Comparison of ENCODE assay signal across 27 cellular contexts in genomic region chr10:12592967-12593366, GRCh38.
DNase-seq lines count a peak whose midpoint lies in the region; ATAC-seq and TF ChIP-seq lines count a peak whose summit lies in the region.
"Had no signal": no experiment of that assay in that cellular context is flagged by ENCODE, and none has a peak within 500 bp of the region (broad histone marks: within the 10 kb centered on the region; RNA-seq: fewer than 3 reads in every experiment).

No MANE protein-coding gene starts in this region.

- H3K9me3 Mint-ChIP-seq in T-helper 2 cell treated with Interferon-gamma antibody and Interleukin-4, amounts not matched to agents 5 μg/mL and 100 μg/mL, for 36 hours, result peaks cover 12% of the 10 kb centered on the region
- peaks cover 6% of the 10 kb centered on the region for H3K9me3 Mint-ChIP-seq in activated CD4-positive, alpha-beta memory T cell treated with anti-CD3 and anti-CD28 coated beads for 36 hours
- H3K9me3 Mint-ChIP-seq in immature natural killer cell, result peaks cover 0 to 2% (median 0%) of the 10 kb centered on the region in 6 donors

- TF ChIP-seq POLR2A in esophagus muscularis mucosa (IDR thresholded peaks at IDR 0.05; ENCODE audit: low read depth) (no peak), vagina (IDR thresholded peaks at IDR 0.05) (no peak)

- no peak for ATAC-seq in DND-41 (ENCODE audit: insufficient read depth, low read depth)
- ATAC-seq: Panc1, sciatic nerve had no signal

- H3K27me3 ChIP-seq in DND-41 (ENCODE audit: insufficient read depth, low read length, poor library complexity), result no peaks in the 10 kb centered on the region
- no peaks in the 10 kb centered on the region for H3K27me3 ChIP-seq in esophagus muscularis mucosa
- H3K27me3 ChIP-seq in vagina, result no peaks in the 10 kb centered on the region
- H3K27me3 ChIP-seq: stomach, transverse colon had no signal

- no peaks in the 10 kb centered on the region for H4K20me1 ChIP-seq in DND-41 (ENCODE audit: insufficient read depth, low read length)

- POLR2A ChIA-PET in activated CD4-positive, alpha-beta memory T cell treated with anti-CD3 and anti-CD28 coated beads for 36 hours (lab: Charles Lee), result no interaction called here

- no peak for DNase-seq in T-helper 2 cell treated with Interferon-gamma antibody and Interleukin-4, amounts not matched to agents 5 μg/mL and 100 μg/mL, for 36 hours (ENCODE audit: low spot score)
- DNase-seq in T-helper 2 cell (no peak), DND-41 (no peak), immature natural killer cell (no peak), esophagus muscularis mucosa (ENCODE audit: extremely low spot score) (no peak), ureter (ENCODE audit: low spot score) (no peak), vagina (ENCODE audit: extremely low spot score in 2 of 2) (no peak)
- no peak for DNase-seq in activated CD4-positive, alpha-beta memory T cell treated with anti-CD3 and anti-CD28 coated beads for 36 hours
- DNase-seq: 8988T; activated CD4-positive, alpha-beta T cell treated with anti-CD3 and anti-CD28 coated beads for 4 hours; activated naive CD4-positive, alpha-beta T cell treated with anti-CD3 and anti-CD28 coated beads, Interleukin-2, amount 50 U/mL, for 16 hours; anterior cingulate cortex; caudate nucleus; DMS53; GF-D8; MM.1S; NCI-H1417 treated with DMSO at 0.1 percent for 48 hours; NCI-H2081 treated with DMSO at 0.1 percent for 48 hours; NK-92 treated with Interleukin-12 subunit alpha and Interleukin-12 subunit beta, amount 100 ng/mL, for 24 hours; SHP77 treated with DMSO at 0.1 percent for 48 hours; stimulated activated CD4-positive, alpha-beta T cell treated with anti-CD3 and anti-CD28 coated beads, Interleukin-15, amount 100 ng/mL, for 24 hours; stomach; transverse colon had no signal

- WGBS in esophagus muscularis mucosa, result 85% methylated on average over 5 of the region's 5 CpGs

- H3K36me3 ChIP-seq in DND-41 (ENCODE audit: insufficient read depth, low read length) (no peaks in the 10 kb centered on the region), esophagus muscularis mucosa (no peaks in the 10 kb centered on the region), vagina (no peaks in the 10 kb centered on the region)
- H3K36me3 ChIP-seq: neutrophil, stomach, transverse colon had no signal

- peaks cover 66% of the 10 kb centered on the region for H3K4me1 Mint-ChIP-seq in T-helper 2 cell treated with Interferon-gamma antibody and Interleukin-4, amounts not matched to agents 5 μg/mL and 100 μg/mL, for 36 hours (ENCODE audit: low read depth)
- H3K4me1 Mint-ChIP-seq in activated CD4-positive, alpha-beta memory T cell treated with anti-CD3 and anti-CD28 coated beads for 36 hours (ENCODE audit: low read depth), result peaks cover 74% of the 10 kb centered on the region
- peaks cover 54 to 61% of the 10 kb centered on the region in 2 donors for H3K4me1 Mint-ChIP-seq in immature natural killer cell

- H3K4me1 ChIP-seq in DND-41 (ENCODE audit: insufficient read depth, low read length), result peaks cover 98% of the 10 kb centered on the region
- peaks cover 0 to 62% (median 46%) of the 10 kb centered on the region in 4 donors for H3K4me1 ChIP-seq in esophagus muscularis mucosa
- H3K4me1 ChIP-seq in vagina, result peaks cover 31% of the 10 kb centered on the region

- H3K4me3 Mint-ChIP-seq in T-helper 2 cell treated with Interferon-gamma antibody and Interleukin-4, amounts not matched to agents 5 μg/mL and 100 μg/mL, for 36 hours, result no peak overlapping the region
- no peak overlapping the region for H3K4me3 Mint-ChIP-seq in activated CD4-positive, alpha-beta memory T cell treated with anti-CD3 and anti-CD28 coated beads for 36 hours
- H3K4me3 Mint-ChIP-seq in immature natural killer cell, result no peak overlapping the region

- no peak for TF ChIP-seq CTCF in DND-41 (IDR thresholded peaks at IDR 0.05; ENCODE audit: borderline replicate concordance, extremely low read depth, low read length, poor library complexity, severe bottlenecking)
- TF ChIP-seq CTCF in esophagus muscularis mucosa (IDR thresholded peaks at IDR 0.05), result no peak
- no peak for TF ChIP-seq CTCF in vagina (IDR thresholded peaks at IDR 0.05)

- H3K27ac Mint-ChIP-seq in T-helper 2 cell treated with Interferon-gamma antibody and Interleukin-4, amounts not matched to agents 5 μg/mL and 100 μg/mL, for 36 hours, result peak overlapping the region; percentile 0
- peak overlapping the region; percentile 9 for H3K27ac Mint-ChIP-seq in activated CD4-positive, alpha-beta memory T cell treated with anti-CD3 and anti-CD28 coated beads for 36 hours
- peak overlapping the region in 5 of 6 donors; percentile 4 to 54 (median 26) for H3K27ac Mint-ChIP-seq in immature natural killer cell
- H3K27ac Mint-ChIP-seq: progenitor cell of endocrine pancreas had no signal

- H3K4me3 ChIP-seq in DND-41 (ENCODE audit: low read depth in 1 of 2, low read length in 2 of 2) (no peak overlapping the region), esophagus muscularis mucosa (no peak overlapping the region), vagina (no peak overlapping the region)
- H3K4me3 ChIP-seq: stomach, transverse colon had no signal

- intact Hi-C loops in activated CD4-positive, alpha-beta memory T cell treated with anti-CD3 and anti-CD28 coated beads for 36 hours (cut with micrococcal nuclease), result loop anchor here (5.0 kb wide), 1 partner anchor 34 kb away; no protein-coding TSS in a partner anchor
- intact Hi-C loops in esophagus muscularis mucosa (cut with DNase I), result no loop called here
- intact Hi-C loops in vagina (cut with DNase I), result no loop called here

- H2AFZ ChIP-seq in DND-41 (ENCODE audit: low read depth, low read length), result no peak overlapping the region

- CTCF ChIA-PET in activated CD4-positive, alpha-beta memory T cell treated with anti-CD3 and anti-CD28 coated beads for 36 hours (lab: Charles Lee), result no interaction called here

- TF ChIP-seq EP300 in esophagus muscularis mucosa (IDR thresholded peaks at IDR 0.05), result no peak

- peaks cover 16% of the 10 kb centered on the region for H3K36me3 Mint-ChIP-seq in T-helper 2 cell treated with Interferon-gamma antibody and Interleukin-4, amounts not matched to agents 5 μg/mL and 100 μg/mL, for 36 hours (ENCODE audit: low read depth)
- H3K36me3 Mint-ChIP-seq in activated CD4-positive, alpha-beta memory T cell treated with anti-CD3 and anti-CD28 coated beads for 36 hours, result peaks cover 7% of the 10 kb centered on the region
- H3K36me3 Mint-ChIP-seq in immature natural killer cell, result peaks cover 0 to 5% (median 4%) of the 10 kb centered on the region in 3 donors

- H3K9me3 ChIP-seq in DND-41 (ENCODE audit: insufficient read depth, low read length, severe bottlenecking), result peaks cover 7% of the 10 kb centered on the region
- H3K9me3 ChIP-seq in esophagus muscularis mucosa, result no peaks in the 10 kb centered on the region
- no peaks in the 10 kb centered on the region for H3K9me3 ChIP-seq in vagina
- H3K9me3 ChIP-seq: neutrophil, stomach had no signal

- H3K4me2 ChIP-seq in DND-41 (ENCODE audit: insufficient read depth, low read length), result no peak overlapping the region

- peak overlapping the region; percentile 10; the same call in 1 of the 2 replicates for H3K9ac ChIP-seq in DND-41 (ENCODE audit: low read depth, low read length)

- no peaks in the 10 kb centered on the region for H3K27me3 Mint-ChIP-seq in T-helper 2 cell treated with Interferon-gamma antibody and Interleukin-4, amounts not matched to agents 5 μg/mL and 100 μg/mL, for 36 hours (ENCODE audit: low read depth)
- H3K27me3 Mint-ChIP-seq in activated CD4-positive, alpha-beta memory T cell treated with anti-CD3 and anti-CD28 coated beads for 36 hours, result no peaks in the 10 kb centered on the region
- H3K27me3 Mint-ChIP-seq in immature natural killer cell (ENCODE audit: low read depth in 3 of 3), result peaks cover 5 to 10% (median 6%) of the 10 kb centered on the region in 3 donors

- H3K27ac ChIP-seq in DND-41 (ENCODE audit: low read length) (peak overlapping the region; percentile 68), esophagus muscularis mucosa (replicated peaks in 1 of 4) (no peak overlapping the region), vagina (no peak overlapping the region)
- H3K27ac ChIP-seq: neutrophil, stomach, transverse colon had no signal

- H3K79me2 ChIP-seq in DND-41 (ENCODE audit: insufficient read depth, low read length), result peaks cover 3% of the 10 kb centered on the region; the same call in 1 of the 2 replicates
